In genomic region chr1:178048883-178049282, GRCh38 we compare ENCODE assay signal across 2 cellular contexts.
A peak's percentile ranks its signal among the peaks of the same experiment; 100 is the strongest.
TF ChIP-seq lines count a peak whose summit lies in the region.

No MANE protein-coding gene starts in this region.

TF ChIP-seq in HepG2, 621 proteins besides CTCF, POLR2A, EP300 and RAD21:
- TF ChIP-seq HNF4A (CRISPR knock-in tag; IDR thresholded peaks at IDR 0.05) (0 out of 2 replicates have a peak, but pooled peaks have one; percentile 12), ZNF513 (CRISPR knock-in tag; conservative IDR thresholded peaks at IDR 0.05) (no peak)

TF ChIP-seq in K562, 482 proteins besides CTCF, POLR2A, EP300 and RAD21:
- TF ChIP-seq ZMIZ1 (IDR thresholded peaks at IDR 0.05; ENCODE audit: low read depth in 2 of 2, low read length in 2 of 2) (no peak), PTBP1 (IDR thresholded peaks at IDR 0.05; ENCODE audit: low read depth, low read length) (no peak), IRF2 (CRISPR knock-in tag; IDR thresholded peaks at IDR 0.05) (no peak), ZNF24 (IDR thresholded peaks at IDR 0.05) (no peak), CEBPB (tag; IDR thresholded peaks at IDR 0.05) (peak; percentile 30; the same call in 1 of the 2 replicates)
